In genomic region chr4:3355266-3355748, GRCh38 we compare ENCODE assay signal across 1 cellular context.
TF ChIP-seq lines count a peak whose summit lies in the region.

No MANE protein-coding gene starts in this region.

TF ChIP-seq in GM12878, 131 proteins besides CTCF, POLR2A, EP300 and RAD21 (continued from another document and continues in another):
- TF ChIP-seq, protein P1, sequence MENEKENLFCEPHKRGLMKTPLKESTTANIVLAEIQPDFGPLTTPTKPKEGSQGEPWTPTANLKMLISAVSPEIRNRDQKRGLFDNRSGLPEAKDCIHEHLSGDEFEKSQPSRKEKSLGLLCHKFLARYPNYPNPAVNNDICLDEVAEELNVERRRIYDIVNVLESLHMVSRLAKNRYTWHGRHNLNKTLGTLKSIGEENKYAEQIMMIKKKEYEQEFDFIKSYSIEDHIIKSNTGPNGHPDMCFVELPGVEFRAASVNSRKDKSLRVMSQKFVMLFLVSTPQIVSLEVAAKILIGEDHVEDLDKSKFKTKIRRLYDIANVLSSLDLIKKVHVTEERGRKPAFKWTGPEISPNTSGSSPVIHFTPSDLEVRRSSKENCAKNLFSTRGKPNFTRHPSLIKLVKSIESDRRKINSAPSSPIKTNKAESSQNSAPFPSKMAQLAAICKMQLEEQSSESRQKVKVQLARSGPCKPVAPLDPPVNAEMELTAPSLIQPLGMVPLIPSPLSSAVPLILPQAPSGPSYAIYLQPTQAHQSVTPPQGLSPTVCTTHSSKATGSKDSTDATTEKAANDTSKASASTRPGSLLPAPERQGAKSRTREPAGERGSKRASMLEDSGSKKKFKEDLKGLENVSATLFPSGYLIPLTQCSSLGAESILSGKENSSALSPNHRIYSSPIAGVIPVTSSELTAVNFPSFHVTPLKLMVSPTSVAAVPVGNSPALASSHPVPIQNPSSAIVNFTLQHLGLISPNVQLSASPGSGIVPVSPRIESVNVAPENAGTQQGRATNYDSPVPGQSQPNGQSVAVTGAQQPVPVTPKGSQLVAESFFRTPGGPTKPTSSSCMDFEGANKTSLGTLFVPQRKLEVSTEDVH (IDR thresholded peaks at IDR 0.05; ENCODE audit: low read depth, partially characterized antibody), result no peak
- peak; percentile 30 for TF ChIP-seq RELA (IDR thresholded peaks at IDR 0.05; ENCODE audit: borderline replicate concordance, partially characterized antibody)
- peak; percentile 51; the same call in 1 of the 2 replicates for TF ChIP-seq BCL11A (IDR thresholded peaks at IDR 0.05; ENCODE audit: low read depth, low read length)
- peak; percentile 40; the same call in 1 of the 2 replicates for TF ChIP-seq BACH1 (IDR thresholded peaks at IDR 0.05; ENCODE audit: borderline replicate concordance)
- TF ChIP-seq WRNIP1 (IDR thresholded peaks at IDR 0.05; ENCODE audit: borderline replicate concordance, low read depth, low read length), result no peak
- TF ChIP-seq NFXL1 (IDR thresholded peaks at IDR 0.05; ENCODE audit: borderline replicate concordance), result no peak
- peak; percentile 54 for TF ChIP-seq GABPA (IDR thresholded peaks at IDR 0.05; ENCODE audit: low read depth)
- TF ChIP-seq ZNF592 (IDR thresholded peaks at IDR 0.05), result no peak
- TF ChIP-seq ZZZ3 (IDR thresholded peaks at IDR 0.05; ENCODE audit: control insufficient read depth, insufficient read length, low read depth), result no peak
- 0 out of 2 replicates have a peak, but pooled peaks have one; percentile 62 for TF ChIP-seq CHD4 (IDR thresholded peaks at IDR 0.05)
- no peak for TF ChIP-seq CBFB (IDR thresholded peaks at IDR 0.05; ENCODE audit: low read depth)
- no peak for TF ChIP-seq SUPT20H (IDR thresholded peaks at IDR 0.05; ENCODE audit: borderline replicate concordance, control insufficient read depth, low read depth, low read length)
- no peak for TF ChIP-seq RAD51 (IDR thresholded peaks at IDR 0.05)
- TF ChIP-seq LARP7 (IDR thresholded peaks at IDR 0.05), result no peak
- no peak for TF ChIP-seq RCOR1 (conservative IDR thresholded peaks at IDR 0.05; ENCODE audit: low read depth, low read length)
- peak; percentile 79 for TF ChIP-seq MTA2 (IDR thresholded peaks at IDR 0.05; ENCODE audit: low read depth)
- TF ChIP-seq ZSCAN29 (IDR thresholded peaks at IDR 0.05), result no peak
- no peak for TF ChIP-seq CEBPZ (IDR thresholded peaks at IDR 0.05; ENCODE audit: low read depth, low read length)
- TF ChIP-seq YBX1 (IDR thresholded peaks at IDR 0.05), result no peak
- TF ChIP-seq POLR2AphosphoS2 (IDR thresholded peaks at IDR 0.05; ENCODE audit: low read depth, low read length), result no peak
- no peak for TF ChIP-seq BRCA1 (IDR thresholded peaks at IDR 0.05; ENCODE audit: low read depth, low read length)
- no peak for TF ChIP-seq RBBP5 (conservative IDR thresholded peaks at IDR 0.05)
- TF ChIP-seq MTA3 (IDR thresholded peaks at IDR 0.05; ENCODE audit: borderline replicate concordance, low read length), result no peak
- TF ChIP-seq CUX1 (IDR thresholded peaks at IDR 0.05; ENCODE audit: insufficient replicate concordance, low read depth, low read length), result no peak
- peak; percentile 97 for TF ChIP-seq ATF7 (IDR thresholded peaks at IDR 0.05; ENCODE audit: low read depth)
- no peak for TF ChIP-seq PML (IDR thresholded peaks at IDR 0.05; ENCODE audit: low read length)
- no peak for TF ChIP-seq TCF3 (IDR thresholded peaks at IDR 0.05; ENCODE audit: borderline replicate concordance, insufficient read depth, low read depth, low read length)
- no peak for TF ChIP-seq PAX8 (IDR thresholded peaks at IDR 0.05)
- no peak for TF ChIP-seq NR2C2 (IDR thresholded peaks at IDR 0.05; ENCODE audit: borderline replicate concordance, control insufficient read depth, insufficient read length, low read depth)
- TF ChIP-seq NFYA (IDR thresholded peaks at IDR 0.05; ENCODE audit: borderline replicate concordance, low read depth, low read length), result no peak
- peak; percentile 83 for TF ChIP-seq JUNB (IDR thresholded peaks at IDR 0.05)
- TF ChIP-seq IRF3 (IDR thresholded peaks at IDR 0.05), result no peak
- peak; percentile 59 for TF ChIP-seq NKRF (conservative IDR thresholded peaks at IDR 0.05)
- peak; percentile 42; the same call in 1 of the 2 replicates for TF ChIP-seq ZBTB40 (IDR thresholded peaks at IDR 0.05; ENCODE audit: borderline replicate concordance)
- no peak for TF ChIP-seq MYB (IDR thresholded peaks at IDR 0.05; ENCODE audit: borderline replicate concordance, low read depth, low read length)
- TF ChIP-seq SP1 (IDR thresholded peaks at IDR 0.05; ENCODE audit: low read depth, low read length), result no peak
